1 cellular context compared by ENCODE assay signal in the genomic region with DNA sequence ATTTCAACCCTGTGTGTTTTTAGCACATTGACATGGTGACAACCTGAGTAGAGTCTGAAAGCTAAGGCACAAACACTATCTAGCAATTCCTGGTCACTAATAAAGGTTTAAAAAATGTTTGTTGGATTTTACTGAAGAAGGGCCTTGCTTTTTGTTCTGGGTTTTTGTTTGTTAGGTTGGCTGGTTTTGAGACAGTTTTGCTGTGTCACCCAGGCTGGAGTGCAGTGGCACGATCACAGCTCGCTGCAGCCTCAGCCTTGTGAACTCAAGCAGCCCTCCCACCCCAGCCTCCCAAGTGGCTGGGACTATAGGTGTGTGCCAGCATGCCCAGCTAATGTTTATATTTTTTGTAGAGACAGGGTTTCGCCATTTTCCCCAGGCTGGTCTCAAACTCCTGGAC.
TF ChIP-seq lines count a peak whose summit lies in the region.

No MANE protein-coding gene starts in this region.

TF ChIP-seq in GM12878, 131 proteins besides CTCF, POLR2A, EP300 and RAD21:
- TF ChIP-seq, protein P1, sequence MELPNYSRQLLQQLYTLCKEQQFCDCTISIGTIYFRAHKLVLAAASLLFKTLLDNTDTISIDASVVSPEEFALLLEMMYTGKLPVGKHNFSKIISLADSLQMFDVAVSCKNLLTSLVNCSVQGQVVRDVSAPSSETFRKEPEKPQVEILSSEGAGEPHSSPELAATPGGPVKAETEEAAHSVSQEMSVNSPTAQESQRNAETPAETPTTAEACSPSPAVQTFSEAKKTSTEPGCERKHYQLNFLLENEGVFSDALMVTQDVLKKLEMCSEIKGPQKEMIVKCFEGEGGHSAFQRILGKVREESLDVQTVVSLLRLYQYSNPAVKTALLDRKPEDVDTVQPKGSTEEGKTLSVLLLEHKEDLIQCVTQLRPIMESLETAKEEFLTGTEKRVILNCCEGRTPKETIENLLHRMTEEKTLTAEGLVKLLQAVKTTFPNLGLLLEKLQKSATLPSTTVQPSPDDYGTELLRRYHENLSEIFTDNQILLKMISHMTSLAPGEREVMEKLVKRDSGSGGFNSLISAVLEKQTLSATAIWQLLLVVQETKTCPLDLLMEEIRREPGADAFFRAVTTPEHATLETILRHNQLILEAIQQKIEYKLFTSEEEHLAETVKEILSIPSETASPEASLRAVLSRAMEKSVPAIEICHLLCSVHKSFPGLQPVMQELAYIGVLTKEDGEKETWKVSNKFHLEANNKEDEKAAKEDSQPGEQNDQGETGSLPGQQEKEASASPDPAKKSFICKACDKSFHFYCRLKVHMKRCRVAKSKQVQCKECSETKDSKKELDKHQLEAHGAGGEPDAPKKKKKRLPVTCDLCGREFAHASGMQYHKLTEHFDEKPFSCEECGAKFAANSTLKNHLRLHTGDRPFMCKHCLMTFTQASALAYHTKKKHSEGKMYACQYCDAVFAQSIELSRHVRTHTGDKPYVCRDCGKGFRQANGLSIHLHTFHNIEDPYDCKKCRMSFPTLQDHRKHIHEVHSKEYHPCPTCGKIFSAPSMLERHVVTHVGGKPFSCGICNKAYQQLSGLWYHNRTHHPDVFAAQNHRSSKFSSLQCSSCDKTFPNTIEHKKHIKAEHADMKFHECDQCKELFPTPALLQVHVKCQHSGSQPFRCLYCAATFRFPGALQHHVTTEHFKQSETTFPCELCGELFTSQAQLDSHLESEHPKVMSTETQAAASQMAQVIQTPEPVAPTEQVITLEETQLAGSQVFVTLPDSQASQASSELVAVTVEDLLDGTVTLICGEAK (IDR thresholded peaks at IDR 0.05; ENCODE audit: borderline replicate concordance), result no peak
- no peak for TF ChIP-seq NFYA (IDR thresholded peaks at IDR 0.05; ENCODE audit: borderline replicate concordance, low read depth, low read length)
- no peak for TF ChIP-seq BRCA1 (IDR thresholded peaks at IDR 0.05; ENCODE audit: low read depth, low read length)
- no peak for TF ChIP-seq ZNF622 (IDR thresholded peaks at IDR 0.05)
- no peak for TF ChIP-seq POU2F2 (IDR thresholded peaks at IDR 0.05; ENCODE audit: borderline replicate concordance, low read depth, low read length)
- no peak for TF ChIP-seq RFX5 (IDR thresholded peaks at IDR 0.05; ENCODE audit: low read depth, low read length)
- TF ChIP-seq HCFC1 (IDR thresholded peaks at IDR 0.05; ENCODE audit: low read length), result no peak
- no peak for TF ChIP-seq MYB (IDR thresholded peaks at IDR 0.05; ENCODE audit: borderline replicate concordance, low read depth, low read length)
- TF ChIP-seq RB1 (IDR thresholded peaks at IDR 0.05; ENCODE audit: borderline replicate concordance), result no peak
- no peak for TF ChIP-seq ZNF384 (IDR thresholded peaks at IDR 0.05; ENCODE audit: borderline replicate concordance, low read depth, low read length)
- TF ChIP-seq IRF4 (IDR thresholded peaks at IDR 0.05; ENCODE audit: low read depth, low read length), result no peak
TF ChIP-seq in GM12878: peak in this region for 0.
